In genomic region chr5:69213513-69214215, GRCh38 we compare ENCODE assay signal across 25 cellular contexts. TPM values are rescaled to one million over a fixed set of nuclear protein-coding genes. Genes with fewer than 3 reads are reported as not detected.
DNase-seq lines count a peak whose midpoint lies in the region; ATAC-seq, FAIRE-seq and TF ChIP-seq lines count a peak whose summit lies in the region.
"Had no signal": no experiment of that assay in that cellular context is flagged by ENCODE, and none has a peak within 500 bp of the region (broad histone marks: within the 10 kb centered on the region; RNA-seq: fewer than 3 reads in every experiment).

No MANE protein-coding gene starts in this region.

- H3K36me3 Mint-ChIP-seq in HFFc6 (ENCODE audit: low read depth) (no peaks in the 10 kb centered on the region; the same call in 1 of the 2 replicates), astrocyte (ENCODE audit: low read depth, unreplicated experiment) (no peaks in the 10 kb centered on the region)

- no peaks in the 10 kb centered on the region for H3K9me3 ChIP-seq in astrocyte (ENCODE audit: insufficient read depth, low read depth, low read length)
- H3K9me3 ChIP-seq: BLaER1, HAP-1, pancreas, transverse colon had no signal

- no peak overlapping the region for H2AFZ ChIP-seq in astrocyte (ENCODE audit: low read depth, low read length)

- no peaks in the 10 kb centered on the region for H3K36me3 ChIP-seq in astrocyte (ENCODE audit: insufficient read depth, low read length)
- H3K36me3 ChIP-seq: pancreas, transverse colon had no signal

- H3K9me3 Mint-ChIP-seq in HFFc6 (no peaks in the 10 kb centered on the region), astrocyte (ENCODE audit: unreplicated experiment) (no peaks in the 10 kb centered on the region)
- H3K9me3 Mint-ChIP-seq: activated B cell treated with CpG ODN at 0.5 μM for 24 hours; activated naive CD4-positive, alpha-beta T cell treated with anti-CD3 and anti-CD28 coated beads for 36 hours; stimulated activated effector memory CD8-positive, alpha-beta T cell treated with anti-CD3 and anti-CD28 coated beads, Interleukin-12 subunit alpha, Interleukin-12 subunit beta, amount 100 ng/mL, for 72 hours had no signal

- no peaks in the 10 kb centered on the region for H4K20me1 ChIP-seq in astrocyte (ENCODE audit: insufficient read depth, low read length)
- H4K20me1 ChIP-seq: BLaER1 had no signal

- no peak for FAIRE-seq in astrocyte (lab: Jason Lieb, UNC)
- FAIRE-seq: endometrium, GM12878, pancreas had no signal

- H3K4me3 Mint-ChIP-seq in HFFc6, result no peak overlapping the region
- no peak overlapping the region for H3K4me3 Mint-ChIP-seq in astrocyte (ENCODE audit: unreplicated experiment)
- H3K4me3 Mint-ChIP-seq: activated B cell treated with CpG ODN at 0.5 μM for 24 hours; activated naive CD4-positive, alpha-beta T cell treated with anti-CD3 and anti-CD28 coated beads for 36 hours; stimulated activated effector memory CD8-positive, alpha-beta T cell treated with anti-CD3 and anti-CD28 coated beads, Interleukin-12 subunit alpha, Interleukin-12 subunit beta, amount 100 ng/mL, for 72 hours had no signal

- DNase-seq in AG10803 (ENCODE audit: low read depth) (peak; percentile 74), HFFc6 (peak; percentile 57), astrocyte (ENCODE audit: low read depth) (peak; percentile 39), foreskin fibroblast (peak; percentile 73 to 88), NCI-H446 treated with DMSO at 0.1 percent for 48 hours (lab: John Stamatoyannopoulos, UW) (no peak), midbrain (lab: John Stamatoyannopoulos, UW) (no peak)
- DNase-seq: activated B cell treated with CpG ODN at 0.5 μM for 24 hours; activated naive CD4-positive, alpha-beta T cell treated with anti-CD3 and anti-CD28 coated beads for 36 hours; caudate nucleus; DND-41; hippocampal formation; MM.1S; NCI-H2029 treated with DMSO at 0.1 percent for 48 hours; NCI-H526; pancreas; SW 1271; transverse colon had no signal

- peaks cover 6% of the 10 kb centered on the region for H3K4me1 ChIP-seq in astrocyte (ENCODE audit: insufficient read depth, low read length)

- H3K4me3 ChIP-seq in AG10803 (ENCODE audit: low read length) (no peak overlapping the region), astrocyte (ENCODE audit: insufficient read depth, low read depth, low read length) (no peak overlapping the region), foreskin fibroblast (ENCODE audit: low read depth in 1 of 2, low read length in 2 of 2) (no peak overlapping the region)
- H3K4me3 ChIP-seq: BLaER1, GM12878, HAP-1, pancreas, skin epidermis, transverse colon had no signal

- H3K27ac ChIP-seq in astrocyte (ENCODE audit: low read depth, low read length), result no peak overlapping the region
- H3K27ac ChIP-seq: BLaER1, pancreas, skin epidermis, transverse colon had no signal

- ATAC-seq in HG03342 (IDR thresholded peaks at IDR 0.05; ENCODE audit: unreplicated experiment), result no peak
- ATAC-seq in HG03354 (IDR thresholded peaks at IDR 0.05; ENCODE audit: poor library complexity, severe bottlenecking, unreplicated experiment), result no peak
- ATAC-seq: GM12878; pancreas; stimulated activated effector memory CD8-positive, alpha-beta T cell treated with anti-CD3 and anti-CD28 coated beads, Interleukin-12 subunit alpha, Interleukin-12 subunit beta, amount 100 ng/mL, for 72 hours had no signal

- H3K27me3 ChIP-seq in astrocyte (ENCODE audit: insufficient read depth, low read length), result no peaks in the 10 kb centered on the region
- H3K27me3 ChIP-seq: BLaER1, pancreas, transverse colon had no signal

- H3K4me1 Mint-ChIP-seq in HFFc6 (ENCODE audit: low read depth), result peaks cover 28% of the 10 kb centered on the region
- peaks cover 4% of the 10 kb centered on the region for H3K4me1 Mint-ChIP-seq in astrocyte (ENCODE audit: low read depth, unreplicated experiment)

- no peak overlapping the region for H3K9ac ChIP-seq in astrocyte (ENCODE audit: low read length)
- H3K9ac ChIP-seq: BLaER1 had no signal

- TF ChIP-seq CTCF in AG10803 (conservative IDR thresholded peaks at IDR 0.05; ENCODE audit: low read length) (no peak), HFFc6 (IDR thresholded peaks at IDR 0.05) (no peak), astrocyte (IDR thresholded peaks at IDR 0.05; ENCODE audit: insufficient read depth, low read depth, low read length) (no peak), foreskin fibroblast (IDR thresholded peaks at IDR 0.05; ENCODE audit: low read depth, low read length) (no peak)

- H3K27ac Mint-ChIP-seq in HFFc6, result peak overlapping the region; percentile 58
- H3K27ac Mint-ChIP-seq in astrocyte (ENCODE audit: unreplicated experiment), result peak overlapping the region; percentile 58
- H3K27ac Mint-ChIP-seq: activated B cell treated with CpG ODN at 0.5 μM for 24 hours; activated naive CD4-positive, alpha-beta T cell treated with anti-CD3 and anti-CD28 coated beads for 36 hours; stimulated activated effector memory CD8-positive, alpha-beta T cell treated with anti-CD3 and anti-CD28 coated beads, Interleukin-12 subunit alpha, Interleukin-12 subunit beta, amount 100 ng/mL, for 72 hours had no signal

- H3K27me3 Mint-ChIP-seq in HFFc6 (ENCODE audit: insufficient read depth) (no peaks in the 10 kb centered on the region; the same call in 1 of the 2 replicates), astrocyte (ENCODE audit: low read depth, unreplicated experiment) (no peaks in the 10 kb centered on the region)
- H3K27me3 Mint-ChIP-seq: activated B cell treated with CpG ODN at 0.5 μM for 24 hours had no signal

- H3K4me2 ChIP-seq in astrocyte (ENCODE audit: low read length), result no peak overlapping the region
- H3K4me2 ChIP-seq: BLaER1 had no signal

- H3K79me2 ChIP-seq in astrocyte (ENCODE audit: insufficient read depth, low read length), result peaks cover 10% of the 10 kb centered on the region

RNA-seq across cellular contexts. Expression of gene CDK7, which starts 21.0 kb away (rescaled TPM):
- 10 to 100 TPM; 46.9 to 61.0 (median 54.1) TPM for total RNA-seq in HFFc6 (2021; fragmentation: NEBNext Ultra II Directional; extraction: Animal tissue kit (Norgen Biotek cat#: 25700))
- 53.6 and 58.3 TPM in 2 replicates for total RNA-seq in astrocyte

RNA-seq across cellular contexts. Expression of gene CENPH, which starts 24.3 kb away (rescaled TPM):
- 10 to 100 TPM; 10.7 to 21.0 (median 20.1) TPM for total RNA-seq in HFFc6 (2021; fragmentation: NEBNext Ultra II Directional; extraction: Animal tissue kit (Norgen Biotek cat#: 25700))
- 4.9 and 5.0 TPM in 2 replicates for total RNA-seq in astrocyte

RNA-seq across cellular contexts. Expression of gene CCNB1, which starts 46.7 kb away (rescaled TPM):
- 100 to 1,000 TPM in 5 of 6 experiments, 10 to 100 TPM in 1; 89.8 to 199 (median 169) TPM for total RNA-seq in HFFc6 (2021; fragmentation: NEBNext Ultra II Directional; extraction: Animal tissue kit (Norgen Biotek cat#: 25700))
- total RNA-seq in astrocyte, result 34.2 and 49.8 TPM in 2 replicates

Comparison
In these comparisons a context has a peak if more than half of its experiments do, and no peak if none do; other contexts are left out.
1. DNase-seq: peak in AG10803 (single experiment), HFFc6 (single experiment), astrocyte (single experiment) and foreskin fibroblast (2 of 2); none in NCI-H446 treated with DMSO at 0.1 percent for 48 hours (single experiment) and midbrain (single experiment).